ENCODE assay signal across 1 cellular context in genomic region chr2:112811276-112811831, GRCh38.
TF ChIP-seq lines count a peak whose summit lies in the region.

No MANE protein-coding gene starts in this region.

TF ChIP-seq in SK-N-SH, 30 proteins besides CTCF, POLR2A, EP300 and RAD21 (continued from another document):
- TF ChIP-seq REST (IDR thresholded peaks at IDR 0.05; ENCODE audit: low read depth, low read length) (no peak), SIN3A (IDR thresholded peaks at IDR 0.05; ENCODE audit: borderline replicate concordance, low read depth, low read length) (no peak), GABPA (IDR thresholded peaks at IDR 0.05; ENCODE audit: low read depth) (no peak), JUND (IDR thresholded peaks at IDR 0.05) (no peak), FOSL2 (IDR thresholded peaks at IDR 0.05; ENCODE audit: borderline replicate concordance, low read depth) (no peak), FOXM1 (IDR thresholded peaks at IDR 0.05; ENCODE audit: low read depth) (no peak)
